In genomic region chr19:4704317-4704673, GRCh38 we compare ENCODE assay signal across 14 cellular contexts.
"Had no signal": no experiment of that assay in that cellular context is flagged by ENCODE, and none has a peak within 500 bp of the region (broad histone marks: within the 10 kb centered on the region; RNA-seq: fewer than 3 reads in every experiment).

No MANE protein-coding gene starts in this region.

- H3K27me3 ChIP-seq: cardiac muscle cell, tibial nerve had no signal

- DNase-seq: activated B cell treated with CpG ODN at 0.5 μM for 24 hours; activated CD4-positive, alpha-beta memory T cell treated with anti-CD3 and anti-CD28 coated beads for 36 hours; activated CD4-positive, alpha-beta T cell treated with anti-CD3 and anti-CD28 coated beads for 4 hours; foreskin melanocyte; head of caudate nucleus; mesendoderm; natural killer cell; retina; stimulated activated CD4-positive, alpha-beta T cell treated with anti-CD3 and anti-CD28 coated beads, Interleukin-2, amount 100 ng/mL, for 24 hours; stimulated activated naive CD8-positive, alpha-beta T cell treated with anti-CD3 and anti-CD28 coated beads, Interleukin-15, Interleukin-2, amounts not matched to agents 100 U/mL and 50 U/mL, for 24 hours had no signal

- H3K4me3 ChIP-seq: cardiac muscle cell, SK-N-MC, tibial nerve had no signal

- H3K27ac ChIP-seq: cardiac muscle cell, parathyroid adenoma, SK-N-MC, tibial nerve had no signal

- H3K4me1 ChIP-seq: parathyroid adenoma had no signal

- ATAC-seq: natural killer cell; stimulated activated naive CD8-positive, alpha-beta T cell treated with anti-CD3 and anti-CD28 coated beads, Interleukin-15, Interleukin-2, amounts not matched to agents 100 U/mL and 50 U/mL, for 24 hours had no signal

- H3K9me3 ChIP-seq: tibial nerve had no signal
